8 cellular contexts compared by ENCODE assay signal in genomic region chr12:113334786-113335539, GRCh38. TPM values are rescaled to one million over a fixed set of nuclear protein-coding genes. Genes with fewer than 3 reads are reported as not detected.
DNase-seq lines count a peak whose midpoint lies in the region; ATAC-seq and FAIRE-seq lines count a peak whose summit lies in the region.

Gene SLC8B1 (minus strand): TSS chr12:113335109. CDS start chr12:113332878, 2,231 bp downstream.

- POLR2A ChIA-PET in naive thymus-derived CD4-positive, alpha-beta T cell (lab: Charles Lee) = interaction anchor here (0.7 to 2.3 kb wide), 12 partner anchors 9 to 432 kb away, joined by 3 to 20 read pairs (median 3); partner anchors contain the start of genes DDX54, OAS2 and PLBD2

- H3K27ac ChIP-seq in HUES48 (ENCODE audit: low read depth, low read length) = peak within 1 kb of the TSS; percentile 31
- peak within 1 kb of the TSS; percentile 76 for H3K27ac ChIP-seq in naive thymus-derived CD4-positive, alpha-beta T cell (ENCODE audit: low read depth, low read length)

- peaks cover 5% of the 10 kb centered on the region for H3K27me3 Mint-ChIP-seq in activated T-helper 1 cell treated with anti-CD3 and anti-CD28 coated beads, Interleukin-12 subunit alpha, Interleukin-12 subunit beta, Interleukin-2, Interleukin-4 antibody, amounts not matched to agents 30 ng/mL and 10 ng/mL and 1 ng/mL, durations not matched to agents 14 hours and 24 hours and 36 hours (ENCODE audit: insufficient read depth)
- no peaks in the 10 kb centered on the region for H3K27me3 Mint-ChIP-seq in naive thymus-derived CD4-positive, alpha-beta T cell

- H3K9me3 Mint-ChIP-seq in activated T-helper 1 cell treated with anti-CD3 and anti-CD28 coated beads, Interleukin-12 subunit alpha, Interleukin-12 subunit beta, Interleukin-2, Interleukin-4 antibody, amounts not matched to agents 30 ng/mL and 10 ng/mL and 1 ng/mL, durations not matched to agents 14 hours and 24 hours and 36 hours = no peaks in the 10 kb centered on the region
- H3K9me3 Mint-ChIP-seq in naive thymus-derived CD4-positive, alpha-beta T cell = peaks cover 0 to 2% (median 0%) of the 10 kb centered on the region in 11 donors
- H3K9me3 Mint-ChIP-seq in stimulated activated effector memory CD8-positive, alpha-beta T cell treated with anti-CD3 and anti-CD28 coated beads, Interleukin-12 subunit alpha, Interleukin-12 subunit beta, amount 100 ng/mL, for 72 hours = no peaks in the 10 kb centered on the region

- peak within 1 kb of the TSS; percentile 93 for H3K4me3 Mint-ChIP-seq in activated T-helper 1 cell treated with anti-CD3 and anti-CD28 coated beads, Interleukin-12 subunit alpha, Interleukin-12 subunit beta, Interleukin-2, Interleukin-4 antibody, amounts not matched to agents 30 ng/mL and 10 ng/mL and 1 ng/mL, durations not matched to agents 14 hours and 24 hours and 36 hours
- peak within 1 kb of the TSS; percentile 92 to 100 (median 98) for H3K4me3 Mint-ChIP-seq in naive thymus-derived CD4-positive, alpha-beta T cell
- H3K4me3 Mint-ChIP-seq in stimulated activated effector memory CD8-positive, alpha-beta T cell treated with anti-CD3 and anti-CD28 coated beads, Interleukin-12 subunit alpha, Interleukin-12 subunit beta, amount 100 ng/mL, for 72 hours = peak within 1 kb of the TSS; percentile 91

- H3K4me1 ChIP-seq in HUES48 (ENCODE audit: control insufficient read depth, insufficient read depth, low read length) = no peaks in the 10 kb centered on the region; the same call in 1 of the 2 replicates
- peaks cover 14 to 18% of the 10 kb centered on the region in 2 donors for H3K4me1 ChIP-seq in naive thymus-derived CD4-positive, alpha-beta T cell (ENCODE audit: control insufficient read depth in 2 of 2, insufficient read depth in 2 of 2, low read length in 2 of 2)

- peak within 1 kb of the TSS; percentile 53; the same call in 1 of the 2 replicates for H3K9ac ChIP-seq in HUES48 (ENCODE audit: low read depth, low read length)

- H3K27ac Mint-ChIP-seq in activated T-helper 1 cell treated with anti-CD3 and anti-CD28 coated beads, Interleukin-12 subunit alpha, Interleukin-12 subunit beta, Interleukin-2, Interleukin-4 antibody, amounts not matched to agents 30 ng/mL and 10 ng/mL and 1 ng/mL, durations not matched to agents 14 hours and 24 hours and 36 hours = peak within 1 kb of the TSS; percentile 68
- peak within 1 kb of the TSS; percentile 88 to 96 (median 91) for H3K27ac Mint-ChIP-seq in naive thymus-derived CD4-positive, alpha-beta T cell
- H3K27ac Mint-ChIP-seq in stimulated activated effector memory CD8-positive, alpha-beta T cell treated with anti-CD3 and anti-CD28 coated beads, Interleukin-12 subunit alpha, Interleukin-12 subunit beta, amount 100 ng/mL, for 72 hours = peak within 1 kb of the TSS; percentile 67

- H3K27me3 ChIP-seq in HUES48 (ENCODE audit: control insufficient read depth, insufficient read depth, low read length) = peaks cover 11% of the 10 kb centered on the region
- no peaks in the 10 kb centered on the region for H3K27me3 ChIP-seq in naive thymus-derived CD4-positive, alpha-beta T cell (ENCODE audit: control insufficient read depth in 2 of 2, insufficient read depth in 2 of 2, low read length in 2 of 2)

- no peaks in the 10 kb centered on the region for H3K9me3 ChIP-seq in HUES48 (ENCODE audit: control insufficient read depth, insufficient read depth, low read length)
- H3K9me3 ChIP-seq in naive thymus-derived CD4-positive, alpha-beta T cell (ENCODE audit: control insufficient read depth in 2 of 3, low read length in 3 of 3) = no peaks in the 10 kb centered on the region

- H3K4me3 ChIP-seq in HUES48 (ENCODE audit: low read depth, low read length) = peak within 1 kb of the TSS; percentile 70
- H3K4me3 ChIP-seq in naive thymus-derived CD4-positive, alpha-beta T cell (ENCODE audit: low read length) = peak within 1 kb of the TSS; percentile 86

- DNase-seq in DMS114 treated with DMSO at 0.1 percent for 48 hours (lab: John Stamatoyannopoulos, UW; ENCODE audit: unreplicated experiment) (peak; percentile 57), RCC 7860 (ENCODE audit: low spot score) (peak; percentile 58), fibroblast of gingiva (ENCODE audit: low read depth) (peak; percentile 81)
- peak; percentile 79 for DNase-seq in activated T-helper 1 cell treated with anti-CD3 and anti-CD28 coated beads, Interleukin-12 subunit alpha, Interleukin-12 subunit beta, Interleukin-2, Interleukin-4 antibody, amounts not matched to agents 30 ng/mL and 10 ng/mL and 1 ng/mL, durations not matched to agents 14 hours and 24 hours and 36 hours (ENCODE audit: low spot score)
- DNase-seq in naive thymus-derived CD4-positive, alpha-beta T cell = peak; percentile 68 to 96 (median 80)
- peak; percentile 94 to 95 for DNase-seq in stimulated activated effector memory CD8-positive, alpha-beta T cell treated with anti-CD3 and anti-CD28 coated beads, Interleukin-12 subunit alpha, Interleukin-12 subunit beta, amount 100 ng/mL, for 72 hours (ENCODE audit: low spot score in 2 of 2)

- peaks cover 17% of the 10 kb centered on the region for H3K36me3 Mint-ChIP-seq in activated T-helper 1 cell treated with anti-CD3 and anti-CD28 coated beads, Interleukin-12 subunit alpha, Interleukin-12 subunit beta, Interleukin-2, Interleukin-4 antibody, amounts not matched to agents 30 ng/mL and 10 ng/mL and 1 ng/mL, durations not matched to agents 14 hours and 24 hours and 36 hours (ENCODE audit: low read depth)
- peaks cover 12 to 23% (median 14%) of the 10 kb centered on the region in 5 donors for H3K36me3 Mint-ChIP-seq in naive thymus-derived CD4-positive, alpha-beta T cell
- peaks cover 24% of the 10 kb centered on the region for H3K36me3 Mint-ChIP-seq in stimulated activated effector memory CD8-positive, alpha-beta T cell treated with anti-CD3 and anti-CD28 coated beads, Interleukin-12 subunit alpha, Interleukin-12 subunit beta, amount 100 ng/mL, for 72 hours

- ATAC-seq in GM21367 (IDR thresholded peaks at IDR 0.05; ENCODE audit: unreplicated experiment) = peak; percentile 89
- ATAC-seq in naive thymus-derived CD4-positive, alpha-beta T cell = peak; percentile 100
- peak; percentile 98 for ATAC-seq in stimulated activated effector memory CD8-positive, alpha-beta T cell treated with anti-CD3 and anti-CD28 coated beads, Interleukin-12 subunit alpha, Interleukin-12 subunit beta, amount 100 ng/mL, for 72 hours

- peaks cover 12% of the 10 kb centered on the region for H3K4me1 Mint-ChIP-seq in activated T-helper 1 cell treated with anti-CD3 and anti-CD28 coated beads, Interleukin-12 subunit alpha, Interleukin-12 subunit beta, Interleukin-2, Interleukin-4 antibody, amounts not matched to agents 30 ng/mL and 10 ng/mL and 1 ng/mL, durations not matched to agents 14 hours and 24 hours and 36 hours (ENCODE audit: low read depth)
- peaks cover 19 to 40% (median 34%) of the 10 kb centered on the region in 7 donors for H3K4me1 Mint-ChIP-seq in naive thymus-derived CD4-positive, alpha-beta T cell
- H3K4me1 Mint-ChIP-seq in stimulated activated effector memory CD8-positive, alpha-beta T cell treated with anti-CD3 and anti-CD28 coated beads, Interleukin-12 subunit alpha, Interleukin-12 subunit beta, amount 100 ng/mL, for 72 hours = peaks cover 19% of the 10 kb centered on the region

- peaks cover 5% of the 10 kb centered on the region; the same call in 1 of the 2 replicates for H3K36me3 ChIP-seq in HUES48 (ENCODE audit: control insufficient read depth, insufficient read depth, low read length)
- peaks cover 0 to 31% (median 1%) of the 10 kb centered on the region in 3 experiments for H3K36me3 ChIP-seq in naive thymus-derived CD4-positive, alpha-beta T cell (ENCODE audit: control insufficient read depth in 2 of 3, insufficient read depth in 3 of 3, low read length in 3 of 3)

- intact Hi-C loops in activated T-helper 1 cell treated with anti-CD3 and anti-CD28 coated beads, Interleukin-12 subunit alpha, Interleukin-12 subunit beta, Interleukin-2, Interleukin-4 antibody, amounts not matched to agents 30 ng/mL and 10 ng/mL and 1 ng/mL, durations not matched to agents 14 hours and 24 hours and 36 hours (cut with micrococcal nuclease) = loop anchor here (1.0 to 5.0 kb wide), 8 partner anchors 23 to 1493 kb away; partner anchors contain the start of genes DDX54, MAPKAPK5, PLBD2 and RBM19
- intact Hi-C loops in naive thymus-derived CD4-positive, alpha-beta T cell (cut with micrococcal nuclease) = loop anchor here (1.0 to 10.0 kb wide), 12 partner anchors 23 to 630 kb away; partner anchors contain the start of genes PLBD2 (in 2 of the 2), TPCN1 (in 2 of the 2), DDX54 (in 1 of the 2) and DTX1 (in 1 of the 2)

- CTCF ChIA-PET in naive thymus-derived CD4-positive, alpha-beta T cell (lab: Charles Lee) = no interaction called here

- no peak for FAIRE-seq in RCC 7860 (lab: Jason Lieb, UNC)

RNA-seq across cellular contexts. Expression of gene SLC8B1, which starts in this region (rescaled TPM):
- 21.2 TPM in 2 replicates for total RNA-seq in activated T-helper 1 cell treated with anti-CD3 and anti-CD28 coated beads, Interleukin-12 subunit alpha, Interleukin-12 subunit beta, Interleukin-2, Interleukin-4 antibody, amounts not matched to agents 30 ng/mL and 10 ng/mL and 1 ng/mL, durations not matched to agents 14 hours and 24 hours and 36 hours
- 100 to 1,000 TPM in 4 of 5 experiments, 10 to 100 TPM in 1; 40.9 to 169 (median 140) TPM for total RNA-seq in naive thymus-derived CD4-positive, alpha-beta T cell
- 100 to 1,000 TPM in 1 of 2 donors, 10 to 100 TPM in 1; 68.1 to 144 TPM for polyA plus RNA-seq in naive thymus-derived CD4-positive, alpha-beta T cell

Comparison
In these comparisons a context has a peak if more than half of its experiments do, and no peak if none do; other contexts are left out.
1. Peak in every context shown above with its lines: DNase-seq, ATAC-seq, H3K4me3 ChIP-seq and H3K27ac ChIP-seq.